Comparison of ENCODE assay signal across 28 cellular contexts in the genomic region with DNA sequence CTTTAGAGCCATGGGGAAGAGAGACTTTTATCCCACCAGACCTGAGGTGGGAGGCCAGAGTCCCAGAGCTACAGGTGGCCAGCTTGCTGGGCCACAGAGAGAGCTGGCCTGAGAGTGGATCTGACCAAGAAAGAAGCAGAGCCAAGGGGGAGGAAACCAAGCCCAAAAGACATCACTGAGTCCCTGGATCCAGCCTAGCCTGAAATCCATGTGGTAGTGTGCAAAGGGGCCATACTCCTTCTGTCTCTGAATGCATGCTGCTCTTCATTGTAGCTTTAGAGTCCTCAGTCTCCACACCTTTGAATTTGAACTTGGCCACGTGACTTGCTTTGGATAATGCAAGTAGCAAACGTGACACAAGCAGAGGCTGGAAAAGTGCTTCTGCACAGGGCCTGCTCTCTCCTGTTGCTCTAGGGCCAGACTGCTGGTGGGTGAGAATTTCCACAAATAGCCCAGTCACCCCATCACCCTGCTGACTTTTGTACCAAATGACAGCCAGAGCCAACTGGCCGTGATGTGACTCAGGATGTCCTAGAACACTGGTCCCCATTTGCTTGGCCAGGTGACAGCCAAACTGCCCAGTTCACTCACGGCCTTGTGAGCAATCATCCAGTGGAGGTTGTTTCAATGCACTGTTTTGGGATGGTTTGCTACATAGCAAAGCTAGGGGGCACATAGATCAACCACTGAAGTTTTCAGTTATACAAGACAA.
"Had no signal": no experiment of that assay in that cellular context is flagged by ENCODE, and none has a peak within 500 bp of the region (broad histone marks: within the 10 kb centered on the region; RNA-seq: fewer than 3 reads in every experiment).

No MANE protein-coding gene starts in this region.

- H3K27me3 ChIP-seq: body of pancreas, cardiac muscle cell had no signal

- ATAC-seq: activated CD4-positive, alpha-beta T cell treated with anti-CD3 and anti-CD28 coated beads for 36 hours; activated CD8-positive, alpha-beta memory T cell treated with anti-CD3 and anti-CD28 coated beads, Interleukin-2, amount 10 ng/mL, durations not matched to agents 7 days and 5 days; activated CD8-positive, alpha-beta T cell treated with anti-CD3 and anti-CD28 coated beads, Interleukin-2, amount 10 ng/mL, durations not matched to agents 7 days and 5 days; activated naive CD8-positive, alpha-beta T cell treated with anti-CD3 and anti-CD28 coated beads, Interleukin-2, amount 50 U/mL, for 24 hours; body of pancreas; esophagus mucosa had no signal

- H3K9me3 ChIP-seq: adrenal gland, body of pancreas had no signal

- H3K36me3 ChIP-seq: adrenal gland, cardiac muscle cell had no signal

- H3K4me1 ChIP-seq: adrenal gland, body of pancreas had no signal

- DNase-seq: activated CD4-positive, alpha-beta memory T cell treated with anti-CD3 and anti-CD28 coated beads for 36 hours; activated CD4-positive, alpha-beta T cell treated with anti-CD3 and anti-CD28 coated beads for 36 hours; activated CD4-positive, alpha-beta T cell treated with anti-CD3 and anti-CD28 coated beads, Interleukin-2, amount 10 ng/mL, durations not matched to agents 24 days and 14 days; activated CD4-positive, CD25-positive, alpha-beta regulatory T cell; activated CD4-positive, CD25-positive, alpha-beta regulatory T cell treated with anti-CD3 and anti-CD28 coated beads, Interleukin-2, amount 50 U/mL, for 72 hours; activated CD8-positive, alpha-beta memory T cell treated with anti-CD3 and anti-CD28 coated beads, Interleukin-2, amount 10 ng/mL, durations not matched to agents 7 days and 5 days; activated CD8-positive, alpha-beta memory T cell treated with anti-CD3 and anti-CD28 coated beads, Interleukin-2, amount 50 U/mL, for 4 hours; activated CD8-positive, alpha-beta T cell treated with anti-CD3 and anti-CD28 coated beads, Interleukin-2, amount 10 ng/mL, durations not matched to agents 7 days and 5 days; activated effector memory CD4-positive, alpha-beta T cell treated with anti-CD3 and anti-CD28 coated beads, Interleukin-2, amount 50 U/mL, for 16 hours; activated naive CD4-positive, alpha-beta T cell treated with anti-CD3 and anti-CD28 coated beads for 36 hours; activated naive CD8-positive, alpha-beta T cell treated with anti-CD3 and anti-CD28 coated beads for 36 hours; activated naive CD8-positive, alpha-beta T cell treated with anti-CD3 and anti-CD28 coated beads, Interleukin-2, amount 50 U/mL, for 24 hours; activated T-cell treated with anti-CD3 and anti-CD28 coated beads, Interleukin-2, amount 50 U/mL, for 1 hour; activated T-cell treated with anti-CD3 and anti-CD28 coated beads, Interleukin-2, amount 50 U/mL, for 48 hours; adrenal gland; amygdala; aorta; body of pancreas; central memory CD4-positive, alpha-beta T cell; dorsolateral prefrontal cortex; effector memory CD4-positive, alpha-beta T cell; endodermal cell; foreskin fibroblast; T-helper 2 cell had no signal

- FAIRE-seq: frontal cortex had no signal

- H3K4me3 ChIP-seq: adrenal gland, body of pancreas, cardiac muscle cell, coronary artery, dorsolateral prefrontal cortex had no signal

- H3K27ac ChIP-seq: adrenal gland, body of pancreas, cardiac muscle cell, coronary artery, dorsolateral prefrontal cortex had no signal
